In the genomic region with DNA sequence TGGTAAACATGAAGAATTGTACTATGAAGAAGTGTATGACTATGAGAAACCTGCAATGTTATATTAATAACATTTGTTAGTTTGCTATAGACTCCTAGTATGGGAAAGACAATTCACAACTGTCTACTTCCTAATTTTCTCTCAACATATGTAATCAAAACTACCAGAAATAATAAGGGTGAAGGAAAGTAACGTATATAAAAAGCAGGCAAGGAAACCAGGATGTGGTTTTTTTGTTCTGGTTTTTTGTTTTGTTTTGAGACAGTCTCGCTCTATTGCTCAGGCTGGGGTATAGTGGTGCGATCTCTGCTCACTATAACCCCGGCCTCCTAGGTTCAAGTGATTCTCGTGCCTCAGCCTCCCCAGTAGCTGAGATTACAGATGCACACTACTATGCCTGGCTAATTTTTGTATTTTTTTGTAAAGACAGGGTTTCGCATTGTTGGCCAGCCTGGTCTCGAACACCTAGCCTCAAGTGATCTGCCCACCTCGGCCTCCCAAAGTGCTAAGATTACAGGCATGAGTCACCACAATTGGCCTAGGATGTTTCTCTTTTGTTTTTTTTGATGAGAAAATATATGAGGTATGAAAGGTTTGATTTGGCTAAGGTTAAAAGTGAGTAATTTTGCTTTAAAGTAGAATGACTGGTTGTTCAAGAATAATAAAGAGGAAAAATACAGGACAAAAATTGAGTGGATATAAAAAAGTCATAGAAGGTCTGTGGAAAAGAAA, we compare ENCODE assay signal across 18 cellular contexts.
A peak's percentile ranks its signal among the peaks of the same experiment; 100 is the strongest.
DNase-seq lines count a peak whose midpoint lies in the region; ATAC-seq, FAIRE-seq and TF ChIP-seq lines count a peak whose summit lies in the region.
"Had no signal": no experiment of that assay in that cellular context is flagged by ENCODE, and none has a peak within 500 bp of the region (broad histone marks: within the 10 kb centered on the region; RNA-seq: fewer than 3 reads in every experiment).

No MANE protein-coding gene starts in this region.

- CTCF ChIA-PET in activated CD4-positive, alpha-beta T cell treated with anti-CD3 and anti-CD28 coated beads for 36 hours (lab: Charles Lee) = no interaction called here

- H3K4me3 ChIP-seq in bronchial epithelial cell (ENCODE audit: low read depth, low read length) = no peak overlapping the region
- H3K4me3 ChIP-seq: pancreas, thyroid gland had no signal

- H3K27ac Mint-ChIP-seq in activated CD4-positive, alpha-beta T cell treated with anti-CD3 and anti-CD28 coated beads for 36 hours = no peak overlapping the region

- H3K9me3 Mint-ChIP-seq in activated CD4-positive, alpha-beta T cell treated with anti-CD3 and anti-CD28 coated beads for 36 hours (ENCODE audit: low read depth) = no peaks in the 10 kb centered on the region

- no peak overlapping the region for H3K4me3 Mint-ChIP-seq in activated CD4-positive, alpha-beta T cell treated with anti-CD3 and anti-CD28 coated beads for 36 hours

- intact Hi-C loops in activated CD4-positive, alpha-beta T cell treated with anti-CD3 and anti-CD28 coated beads for 36 hours (cut with DNase I, micrococcal nuclease) = no loop called here

- H3K4me1 Mint-ChIP-seq in activated CD4-positive, alpha-beta T cell treated with anti-CD3 and anti-CD28 coated beads for 36 hours = peaks cover 4% of the 10 kb centered on the region

- DNase-seq in activated CD4-positive, alpha-beta T cell treated with anti-CD3 and anti-CD28 coated beads for 36 hours = peak; percentile 6
- no peak for DNase-seq in activated CD4-positive, alpha-beta T cell treated with anti-CD3 and anti-CD28 coated beads, Interleukin-2, amount 50 U/mL, for 4 hours
- DNase-seq in bronchial epithelial cell (ENCODE audit: low read depth) = peak; percentile 46
- DNase-seq in superior temporal gyrus (ENCODE audit: extremely low spot score) = no peak
- no peak for DNase-seq in GM19240 (ENCODE audit: insufficient read length, low spot score)
- no peak for DNase-seq in DMS 273 treated with DMSO at 0.1 percent for 48 hours (lab: John Stamatoyannopoulos, UW)
- DNase-seq: activated CD8-positive, alpha-beta memory T cell treated with anti-CD3 and anti-CD28 coated beads for 24 hours; activated naive CD4-positive, alpha-beta T cell; effector CD8-positive, alpha-beta T cell; foreskin melanocyte; midbrain; NCI-H2081 treated with DMSO at 0.1 percent for 48 hours; pancreas; SHP77 treated with DMSO at 0.1 percent for 48 hours; T-helper 9 cell; thyroid gland had no signal

- H3K27me3 Mint-ChIP-seq in activated CD4-positive, alpha-beta T cell treated with anti-CD3 and anti-CD28 coated beads for 36 hours = peaks cover 2% of the 10 kb centered on the region

- H3K36me3 ChIP-seq in bronchial epithelial cell (ENCODE audit: control insufficient read depth, insufficient read depth, low read length) = no peaks in the 10 kb centered on the region
- H3K36me3 ChIP-seq: pancreas, thyroid gland had no signal

- no peaks in the 10 kb centered on the region for H3K36me3 Mint-ChIP-seq in activated CD4-positive, alpha-beta T cell treated with anti-CD3 and anti-CD28 coated beads for 36 hours (ENCODE audit: low read depth)

- H3K27me3 ChIP-seq in bronchial epithelial cell (ENCODE audit: control insufficient read depth, insufficient read depth, low read length) = no peaks in the 10 kb centered on the region
- H3K27me3 ChIP-seq: pancreas, thyroid gland had no signal

- POLR2A ChIA-PET in activated CD4-positive, alpha-beta T cell treated with anti-CD3 and anti-CD28 coated beads for 36 hours (lab: Charles Lee) = no interaction called here

- no peak for FAIRE-seq in bronchial epithelial cell (lab: Jason Lieb, UNC)
- FAIRE-seq: pancreas had no signal

- peak; percentile 76 for ATAC-seq in activated CD4-positive, alpha-beta T cell treated with anti-CD3 and anti-CD28 coated beads for 36 hours
- peak; percentile 79 for ATAC-seq in GM21447 (IDR thresholded peaks at IDR 0.05; ENCODE audit: unreplicated experiment)
- peak; percentile 83 for ATAC-seq in HG03378 (IDR thresholded peaks at IDR 0.05; ENCODE audit: unreplicated experiment)
- ATAC-seq: pancreas had no signal

- no peak for TF ChIP-seq CTCF in bronchial epithelial cell (IDR thresholded peaks at IDR 0.05; ENCODE audit: insufficient read depth, low read length, severe bottlenecking)

Comparison
In these comparisons a context has a peak if more than half of its experiments do, and no peak if none do; other contexts are left out.
1. DNase-seq: peak in activated CD4-positive, alpha-beta T cell treated with anti-CD3 and anti-CD28 coated beads for 36 hours (single experiment) and bronchial epithelial cell (single experiment); none in activated CD4-positive, alpha-beta T cell treated with anti-CD3 and anti-CD28 coated beads, Interleukin-2, amount 50 U/mL, for 4 hours (0 of 2), superior temporal gyrus (single experiment), GM19240 (single experiment) and DMS 273 treated with DMSO at 0.1 percent for 48 hours (single experiment).
2. Peak in every context shown above with its lines, with median percentiles within 50 percentile points of each other: ATAC-seq.